1 cellular context compared by ENCODE assay signal in genomic region chr6:34476048-34476328, GRCh38.
A peak's percentile ranks its signal among the peaks of the same experiment; 100 is the strongest.
TF ChIP-seq lines count a peak whose summit lies in the region.

No MANE protein-coding gene starts in this region.

TF ChIP-seq in HepG2, 621 proteins besides CTCF, POLR2A, EP300 and RAD21:
- TF ChIP-seq ZNF275 (CRISPR knock-in tag; IDR thresholded peaks at IDR 0.05; ENCODE audit: borderline replicate concordance) (no peak), FOXO4 (CRISPR knock-in tag; conservative IDR thresholded peaks at IDR 0.05) (0 out of 2 replicates have a peak, but pooled peaks have one; percentile 64)
